ENCODE assay signal across 18 cellular contexts in the genomic region with DNA sequence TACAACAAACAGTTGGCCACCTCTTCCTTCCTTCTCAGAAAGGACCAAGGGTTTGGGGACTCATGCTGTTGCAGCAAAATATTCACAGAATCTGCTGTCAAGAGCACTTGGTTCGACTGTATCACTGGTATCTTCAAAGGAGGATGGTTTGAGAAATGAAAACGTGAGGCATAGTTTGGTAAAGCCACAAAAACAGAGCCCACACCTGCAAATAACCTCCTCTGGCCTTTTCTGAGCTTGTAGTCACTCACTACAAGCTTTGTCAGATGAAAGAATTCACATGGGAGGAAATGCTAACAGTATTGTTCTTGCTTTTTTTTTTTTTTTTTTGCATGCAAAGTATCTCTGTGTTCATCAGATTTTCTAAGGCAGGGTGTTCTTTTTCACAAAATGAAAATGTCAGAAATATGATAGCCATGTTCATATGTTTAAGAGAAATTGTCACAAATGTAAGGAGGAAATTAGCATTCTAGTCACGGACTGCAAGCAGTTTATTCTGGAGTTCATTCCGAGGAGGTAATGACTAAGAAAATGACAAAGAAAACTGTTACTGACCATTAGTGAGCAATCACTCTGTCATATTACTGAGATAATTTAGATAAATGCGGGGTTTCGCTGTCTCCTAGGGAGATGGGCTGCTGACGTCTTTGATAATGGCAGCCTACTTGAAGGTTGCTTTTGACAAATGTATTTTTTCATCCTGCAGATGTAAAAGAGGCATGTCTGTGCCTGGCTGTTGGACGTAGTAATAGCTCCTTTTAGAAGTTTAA.
DNase-seq lines count a peak whose midpoint lies in the region; TF ChIP-seq lines count a peak whose summit lies in the region.
"Had no signal": no experiment of that assay in that cellular context is flagged by ENCODE, and none has a peak within 500 bp of the region (broad histone marks: within the 10 kb centered on the region; RNA-seq: fewer than 3 reads in every experiment).

No MANE protein-coding gene starts in this region.

- H3K4me3 ChIP-seq in spleen (no peak overlapping the region), smooth muscle cell (no peak overlapping the region), right atrium auricular region (no peak overlapping the region)
- H3K4me3 ChIP-seq: colonic mucosa, left ventricle myocardium inferior, right lobe of liver had no signal

- no peaks in the 10 kb centered on the region for H3K27me3 ChIP-seq in spleen (replicated peaks in 1 of 7)
- H3K27me3 ChIP-seq in smooth muscle cell (ENCODE audit: low read depth): no peaks in the 10 kb centered on the region
- no peaks in the 10 kb centered on the region for H3K27me3 ChIP-seq in right atrium auricular region
- H3K27me3 ChIP-seq: colonic mucosa, right lobe of liver had no signal

- WGBS in spleen, 5 donors: 52 to 65% (median 57%) methylated on average over 8 of the region's 8 CpGs
- WGBS in smooth muscle cell (ENCODE audit: low lambda C conversion rate): 58% methylated on average over 8 of the region's 8 CpGs

- peak; percentile 23 for DNase-seq in COR-L47 (lab: John Stamatoyannopoulos, UW)
- DNase-seq in NCI-H1436 (lab: John Stamatoyannopoulos, UW): peak; percentile 96
- peak; percentile 5 for DNase-seq in RPMI7951 (ENCODE audit: low read depth)
- DNase-seq in left kidney (ENCODE audit: low read depth, low spot score): peak; percentile 54
- DNase-seq in spleen: no peak
- DNase-seq in smooth muscle cell (lab: John Stamatoyannopoulos, UW; ENCODE audit: unreplicated experiment): no peak
- no peak for DNase-seq in RWPE1 (ENCODE audit: low spot score)
- no peak for DNase-seq in right atrium auricular region (ENCODE audit: low spot score)
- DNase-seq: activated CD8-positive, alpha-beta memory T cell treated with anti-CD3 and anti-CD28 coated beads, Interleukin-2, amount 10 ng/mL, durations not matched to agents 7 days and 5 days; activated effector memory CD4-positive, alpha-beta T cell treated with anti-CD3 and anti-CD28 coated beads, Interleukin-2, amount 50 U/mL, for 16 hours; amniotic stem cell; Caco-2; colonic mucosa; foreskin melanocyte; left ventricle myocardium inferior; NCI-H2029 treated with DMSO at 0.1 percent for 48 hours; occipital lobe; right lobe of liver had no signal

- H3K27ac ChIP-seq in spleen (no peak overlapping the region), smooth muscle cell (ENCODE audit: low read depth) (no peak overlapping the region), RWPE1 (no peak overlapping the region), right atrium auricular region (no peak overlapping the region)
- H3K27ac ChIP-seq: colonic mucosa, left ventricle myocardium inferior, right lobe of liver had no signal

- POLR2A ChIA-PET in RWPE1 (lab: Yijun Ruan, JAX; ENCODE audit: low non-redundant PET): no interaction called here

- CTCF ChIA-PET in RWPE1 (lab: Yijun Ruan, JAX): interaction anchor here (0.6 kb wide), 1 partner anchor 90 kb away, joined by 6 read pairs; no protein-coding TSS in a partner anchor

- TF ChIP-seq CTCF in spleen (IDR thresholded peaks at IDR 0.05 in 8 of 11, conservative IDR thresholded peaks at IDR 0.05 in 3 of 11) (no peak), smooth muscle cell (IDR thresholded peaks at IDR 0.05; ENCODE audit: borderline replicate concordance, insufficient read depth, poor library complexity, severe bottlenecking) (no peak), RWPE1 (conservative IDR thresholded peaks at IDR 0.05; ENCODE audit: low read depth) (no peak), right atrium auricular region (IDR thresholded peaks at IDR 0.05) (no peak)

- no peaks in the 10 kb centered on the region for H4K20me1 ChIP-seq in smooth muscle cell (ENCODE audit: low read depth)

- H3K9me3 ChIP-seq in spleen: no peaks in the 10 kb centered on the region
- H3K9me3 ChIP-seq in smooth muscle cell (replicated peaks; ENCODE audit: low read depth): no peaks in the 10 kb centered on the region
- H3K9me3 ChIP-seq in right atrium auricular region: no peaks in the 10 kb centered on the region
- H3K9me3 ChIP-seq: Caco-2, colonic mucosa, left ventricle myocardium inferior, right lobe of liver had no signal

- no peak for TF ChIP-seq POLR2A in spleen (IDR thresholded peaks at IDR 0.05)

- no peak overlapping the region for H3K4me2 ChIP-seq in smooth muscle cell

- H2AFZ ChIP-seq in smooth muscle cell (ENCODE audit: low read depth): no peak overlapping the region

- H3K79me2 ChIP-seq in smooth muscle cell (ENCODE audit: low read depth): no peaks in the 10 kb centered on the region

- H3K4me1 ChIP-seq in spleen (no peaks in the 10 kb centered on the region), smooth muscle cell (ENCODE audit: low read depth) (peaks cover 3% of the 10 kb centered on the region), right atrium auricular region (no peaks in the 10 kb centered on the region)
- H3K4me1 ChIP-seq: Caco-2, colonic mucosa, left ventricle myocardium inferior, right lobe of liver had no signal

- no peak overlapping the region for H3K9ac ChIP-seq in smooth muscle cell (ENCODE audit: low read depth)

- intact Hi-C loops in spleen (cut with DNase I; ENCODE audit: low total_unique reads): no loop called here

- no peaks in the 10 kb centered on the region for H3K36me3 ChIP-seq in spleen
- H3K36me3 ChIP-seq in smooth muscle cell (ENCODE audit: low read depth): no peaks in the 10 kb centered on the region
- no peaks in the 10 kb centered on the region for H3K36me3 ChIP-seq in right atrium auricular region
- H3K36me3 ChIP-seq: colonic mucosa, left ventricle myocardium inferior, right lobe of liver had no signal

- no peaks in the 10 kb centered on the region for H3F3A ChIP-seq in smooth muscle cell (ENCODE audit: low read depth)

Comparison
In these comparisons a context has a peak if more than half of its experiments do, and no peak if none do; other contexts are left out.
1. DNase-seq: peak in COR-L47 (single experiment), NCI-H1436 (single experiment), RPMI7951 (single experiment) and left kidney (single experiment); none in spleen (single experiment), smooth muscle cell (single experiment), RWPE1 (single experiment) and right atrium auricular region (single experiment).